ENCODE assay signal across 1 cellular context in the genomic region with DNA sequence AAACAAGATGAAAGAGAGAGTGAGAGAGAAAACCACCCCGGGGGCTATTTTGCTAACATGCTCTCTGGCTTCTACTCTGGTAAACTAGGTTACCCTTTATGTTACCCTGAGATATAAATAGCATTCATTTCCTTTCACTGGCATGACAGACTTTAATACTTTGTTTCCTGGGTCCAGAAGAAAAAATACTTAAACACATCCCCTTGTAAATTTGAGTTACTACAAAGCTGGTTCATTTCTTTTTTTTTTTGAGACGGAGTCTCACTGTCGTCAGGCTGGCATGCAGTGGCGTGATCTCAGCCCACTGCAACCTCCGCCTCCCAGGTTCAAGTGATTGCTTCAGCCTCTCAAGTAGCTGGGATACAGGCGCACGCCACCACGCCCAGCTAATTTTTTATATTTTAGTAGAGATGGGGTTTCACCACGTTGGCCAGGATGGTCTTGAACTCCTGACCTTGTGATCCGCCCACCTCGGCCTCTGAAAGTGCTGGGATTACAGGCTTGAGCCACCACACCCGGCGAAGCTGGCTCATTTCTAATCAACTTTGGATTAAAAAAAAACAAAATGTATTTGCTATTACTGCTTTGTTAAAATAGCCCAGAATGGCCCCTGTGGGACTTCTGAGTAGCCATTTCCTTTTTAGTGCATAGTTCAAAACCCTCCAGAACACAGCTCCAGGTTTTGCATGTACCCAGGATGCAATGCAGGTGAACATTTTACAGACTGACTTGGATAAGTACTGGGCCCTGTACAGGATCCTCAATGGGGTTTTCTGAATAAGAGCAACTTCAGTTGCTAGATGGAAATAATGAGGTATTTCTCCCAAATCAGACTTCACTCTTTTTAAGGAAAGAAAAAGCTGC.
TF ChIP-seq lines count a peak whose summit lies in the region.

No MANE protein-coding gene starts in this region.

TF ChIP-seq in SK-N-SH treated with all-trans-retinoic acid at 6 μM for 48 hours, 23 proteins besides CTCF, POLR2A, EP300 and RAD21 (continued from another document):
- no peak for TF ChIP-seq PATZ1 (CRISPR knock-in tag; IDR thresholded peaks at IDR 0.05; ENCODE audit: borderline replicate concordance)
- no peak for TF ChIP-seq ARNTL (CRISPR knock-in tag; IDR thresholded peaks at IDR 0.05; ENCODE audit: borderline replicate concordance, low read depth)
- no peak for TF ChIP-seq TOX (CRISPR knock-in tag; IDR thresholded peaks at IDR 0.05; ENCODE audit: borderline replicate concordance)
- no peak for TF ChIP-seq RARB (CRISPR knock-in tag; IDR thresholded peaks at IDR 0.05)
- no peak for TF ChIP-seq ZNF70 (CRISPR knock-in tag; IDR thresholded peaks at IDR 0.05)
- TF ChIP-seq, protein P1, sequence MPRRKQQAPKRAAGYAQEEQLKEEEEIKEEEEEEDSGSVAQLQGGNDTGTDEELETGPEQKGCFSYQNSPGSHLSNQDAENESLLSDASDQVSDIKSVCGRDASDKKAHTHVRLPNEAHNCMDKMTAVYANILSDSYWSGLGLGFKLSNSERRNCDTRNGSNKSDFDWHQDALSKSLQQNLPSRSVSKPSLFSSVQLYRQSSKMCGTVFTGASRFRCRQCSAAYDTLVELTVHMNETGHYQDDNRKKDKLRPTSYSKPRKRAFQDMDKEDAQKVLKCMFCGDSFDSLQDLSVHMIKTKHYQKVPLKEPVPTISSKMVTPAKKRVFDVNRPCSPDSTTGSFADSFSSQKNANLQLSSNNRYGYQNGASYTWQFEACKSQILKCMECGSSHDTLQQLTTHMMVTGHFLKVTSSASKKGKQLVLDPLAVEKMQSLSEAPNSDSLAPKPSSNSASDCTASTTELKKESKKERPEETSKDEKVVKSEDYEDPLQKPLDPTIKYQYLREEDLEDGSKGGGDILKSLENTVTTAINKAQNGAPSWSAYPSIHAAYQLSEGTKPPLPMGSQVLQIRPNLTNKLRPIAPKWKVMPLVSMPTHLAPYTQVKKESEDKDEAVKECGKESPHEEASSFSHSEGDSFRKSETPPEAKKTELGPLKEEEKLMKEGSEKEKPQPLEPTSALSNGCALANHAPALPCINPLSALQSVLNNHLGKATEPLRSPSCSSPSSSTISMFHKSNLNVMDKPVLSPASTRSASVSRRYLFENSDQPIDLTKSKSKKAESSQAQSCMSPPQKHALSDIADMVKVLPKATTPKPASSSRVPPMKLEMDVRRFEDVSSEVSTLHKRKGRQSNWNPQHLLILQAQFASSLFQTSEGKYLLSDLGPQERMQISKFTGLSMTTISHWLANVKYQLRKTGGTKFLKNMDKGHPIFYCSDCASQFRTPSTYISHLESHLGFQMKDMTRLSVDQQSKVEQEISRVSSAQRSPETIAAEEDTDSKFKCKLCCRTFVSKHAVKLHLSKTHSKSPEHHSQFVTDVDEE (CRISPR knock-in tag; IDR thresholded peaks at IDR 0.05), result no peak
- no peak for TF ChIP-seq ZC3H10 (CRISPR knock-in tag; IDR thresholded peaks at IDR 0.05)
- TF ChIP-seq ZFP30 (CRISPR knock-in tag; IDR thresholded peaks at IDR 0.05), result no peak
- TF ChIP-seq CSDC2 (CRISPR knock-in tag; IDR thresholded peaks at IDR 0.05), result no peak
- TF ChIP-seq ESRRG (CRISPR knock-in tag; IDR thresholded peaks at IDR 0.05), result no peak
- no peak for TF ChIP-seq POU6F1 (CRISPR knock-in tag; IDR thresholded peaks at IDR 0.05; ENCODE audit: borderline replicate concordance, low read depth)
- no peak for TF ChIP-seq CREB5 (CRISPR knock-in tag; IDR thresholded peaks at IDR 0.05; ENCODE audit: low read depth)
- TF ChIP-seq BACH2 (CRISPR knock-in tag; IDR thresholded peaks at IDR 0.05; ENCODE audit: borderline replicate concordance), result no peak
- no peak for TF ChIP-seq ZFP3 (CRISPR knock-in tag; IDR thresholded peaks at IDR 0.05)
- no peak for TF ChIP-seq SNAI2 (CRISPR knock-in tag; IDR thresholded peaks at IDR 0.05)
